22 cellular contexts compared by ENCODE assay signal in genomic region chr2:196487426-196487825, GRCh38.
A peak's percentile ranks its signal among the peaks of the same experiment; 100 is the strongest.
DNase-seq lines count a peak whose midpoint lies in the region; ATAC-seq and TF ChIP-seq lines count a peak whose summit lies in the region.
"Had no signal": no experiment of that assay in that cellular context is flagged by ENCODE, and none has a peak within 500 bp of the region (broad histone marks: within the 10 kb centered on the region; RNA-seq: fewer than 3 reads in every experiment).

No MANE protein-coding gene starts in this region.

- H3K27ac Mint-ChIP-seq in osteocyte (ENCODE audit: unreplicated experiment), result peak overlapping the region; percentile 96
- H3K27ac Mint-ChIP-seq: activated CD4-positive, alpha-beta memory T cell treated with anti-CD3 and anti-CD28 coated beads, Interleukin-2, amount 10 ng/mL, durations not matched to agents 7 days and 5 days; immature natural killer cell; neural progenitor cell; WTC11 had no signal

- DNase-seq in AG08395 (ENCODE audit: low spot score), result peak; percentile 21
- peak; percentile 76 for DNase-seq in LHCN-M2 (ENCODE audit: low read depth)
- DNase-seq in fibroblast of gingiva (ENCODE audit: low read depth), result peak; percentile 41
- DNase-seq in osteocyte (ENCODE audit: extremely low spot score, unreplicated experiment), result no peak
- DNase-seq in hippocampal formation (lab: John Stamatoyannopoulos, UW), result no peak
- DNase-seq in effector memory CD4-positive, alpha-beta T cell, result no peak
- DNase-seq: ACHN; activated CD4-positive, alpha-beta memory T cell treated with anti-CD3 and anti-CD28 coated beads, Interleukin-2, amount 10 ng/mL, durations not matched to agents 7 days and 5 days; erythroblast; GF-D8; H7; immature natural killer cell; left lung; mucosa of descending colon; NCI-H187; uterus had no signal

- H3K27me3 ChIP-seq in effector memory CD4-positive, alpha-beta T cell (replicated peaks; ENCODE audit: control insufficient read depth, insufficient read depth, low read length, poor library complexity, severe bottlenecking), result no peaks in the 10 kb centered on the region
- H3K27me3 ChIP-seq: cardiac muscle cell, left lung, neural progenitor cell, uterus had no signal

- H3K27me3 Mint-ChIP-seq in osteocyte (ENCODE audit: unreplicated experiment), result no peaks in the 10 kb centered on the region

- H3K36me3 Mint-ChIP-seq in osteocyte (ENCODE audit: unreplicated experiment), result peaks cover 4% of the 10 kb centered on the region
- H3K36me3 Mint-ChIP-seq: immature natural killer cell, WTC11 had no signal

- H3K36me3 ChIP-seq in effector memory CD4-positive, alpha-beta T cell (ENCODE audit: control insufficient read depth, insufficient read depth, low read length), result no peaks in the 10 kb centered on the region
- H3K36me3 ChIP-seq: cardiac muscle cell, left lung, neural progenitor cell, uterus had no signal

- H3K9me3 Mint-ChIP-seq in osteocyte (ENCODE audit: unreplicated experiment), result peaks cover 8% of the 10 kb centered on the region
- H3K9me3 Mint-ChIP-seq: activated CD4-positive, alpha-beta memory T cell treated with anti-CD3 and anti-CD28 coated beads, Interleukin-2, amount 10 ng/mL, durations not matched to agents 7 days and 5 days; neural progenitor cell had no signal

- no peaks in the 10 kb centered on the region for H3K4me1 ChIP-seq in effector memory CD4-positive, alpha-beta T cell (ENCODE audit: control insufficient read depth, insufficient read depth, low read length, poor library complexity, severe bottlenecking)
- H3K4me1 ChIP-seq: left lung, neural progenitor cell, uterus had no signal

- H3K4me1 Mint-ChIP-seq in osteocyte (ENCODE audit: unreplicated experiment), result peaks cover 78% of the 10 kb centered on the region
- H3K4me1 Mint-ChIP-seq: activated CD4-positive, alpha-beta memory T cell treated with anti-CD3 and anti-CD28 coated beads, Interleukin-2, amount 10 ng/mL, durations not matched to agents 7 days and 5 days; immature natural killer cell had no signal

- no peaks in the 10 kb centered on the region for H3K9me3 ChIP-seq in effector memory CD4-positive, alpha-beta T cell (ENCODE audit: control insufficient read depth, low read length)
- H3K9me3 ChIP-seq: left lung, mucosa of descending colon, uterus had no signal

- TF ChIP-seq CTCF in osteocyte (IDR thresholded peaks at IDR 0.05), result no peak

- peak overlapping the region; percentile 6 for H3K4me3 Mint-ChIP-seq in osteocyte (ENCODE audit: unreplicated experiment)
- H3K4me3 Mint-ChIP-seq: activated CD4-positive, alpha-beta memory T cell treated with anti-CD3 and anti-CD28 coated beads, Interleukin-2, amount 10 ng/mL, durations not matched to agents 7 days and 5 days; immature natural killer cell; neural progenitor cell; WTC11 had no signal

- ATAC-seq in GM21528 (IDR thresholded peaks at IDR 0.05; ENCODE audit: low FRiP score, unreplicated experiment) (no peak), GM19467 (IDR thresholded peaks at IDR 0.05; ENCODE audit: unreplicated experiment) (no peak)
- ATAC-seq: left lung, mucosa of descending colon, WTC11 had no signal

- H3K27ac ChIP-seq in effector memory CD4-positive, alpha-beta T cell (ENCODE audit: insufficient read depth, low read length, poor library complexity, severe bottlenecking), result no peak overlapping the region
- H3K27ac ChIP-seq: cardiac muscle cell, KMS-11, left lung, neural progenitor cell, uterus had no signal

- H3K4me3 ChIP-seq in effector memory CD4-positive, alpha-beta T cell (ENCODE audit: insufficient read depth, low read depth, low read length, poor library complexity, severe bottlenecking), result no peak overlapping the region
- H3K4me3 ChIP-seq: cardiac muscle cell, left lung, mucosa of descending colon, neural progenitor cell, uterus had no signal

Comparison
In these comparisons a context has a peak if more than half of its experiments do, and no peak if none do; other contexts are left out.
1. DNase-seq: peak in AG08395 (single experiment), LHCN-M2 (single experiment) and fibroblast of gingiva (single experiment); none in osteocyte (single experiment), hippocampal formation (0 of 2) and effector memory CD4-positive, alpha-beta T cell (0 of 3).